In the genomic region with DNA sequence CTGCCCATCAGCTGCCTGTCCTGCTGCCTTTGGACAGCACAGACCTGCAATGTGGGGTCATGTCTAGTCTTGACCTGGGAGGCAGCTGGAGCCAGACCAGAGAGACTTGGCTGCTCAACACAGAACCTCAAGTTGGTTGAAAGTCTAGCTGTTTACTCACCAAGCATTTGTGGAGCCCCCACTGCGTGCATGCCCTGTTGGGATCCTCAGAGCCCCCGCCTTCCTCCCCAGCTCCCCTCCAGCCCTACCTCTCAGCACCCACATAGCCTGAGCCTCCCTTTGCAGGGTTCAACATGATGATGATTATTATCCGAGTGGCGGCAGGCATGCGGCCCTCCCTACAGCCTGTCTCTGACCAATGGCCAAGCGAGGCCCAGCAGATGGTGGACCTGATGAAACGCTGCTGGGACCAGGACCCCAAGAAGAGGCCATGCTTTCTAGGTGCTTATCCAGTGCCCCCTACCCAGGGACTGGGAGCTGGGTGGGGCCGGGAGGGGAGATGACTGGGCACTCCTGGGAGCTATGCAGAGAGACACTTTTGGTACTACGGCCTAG, we compare ENCODE assay signal across 22 cellular contexts. TPM values are rescaled to one million over a fixed set of nuclear protein-coding genes. Genes with fewer than 3 reads are reported as not detected.
DNase-seq lines count a peak whose midpoint lies in the region; ATAC-seq and TF ChIP-seq lines count a peak whose summit lies in the region.
"Had no signal": no experiment of that assay in that cellular context is flagged by ENCODE, and none has a peak within 500 bp of the region (broad histone marks: within the 10 kb centered on the region; RNA-seq: fewer than 3 reads in every experiment).

No MANE protein-coding gene starts in this region.

- peak overlapping the region in 1 of 2 donors; percentile 54 for H3K27ac Mint-ChIP-seq in stimulated activated naive CD8-positive, alpha-beta T cell treated with anti-CD3 and anti-CD28 coated beads, Interleukin-15, amount 100 ng/mL, for 72 hours
- H3K27ac Mint-ChIP-seq: CD14-positive monocyte; CD4-positive, alpha-beta T cell; CD8-positive, alpha-beta memory T cell had no signal

- no peak for DNase-seq in stimulated activated naive CD8-positive, alpha-beta T cell treated with anti-CD3 and anti-CD28 coated beads, Interleukin-15, amount 100 ng/mL, for 72 hours
- DNase-seq in stimulated activated naive CD8-positive, alpha-beta T cell treated with anti-CD3 and anti-CD28 coated beads, Interleukin-15, Interleukin-2, amounts not matched to agents 100 U/mL and 50 U/mL, for 24 hours: no peak
- DNase-seq in neuronal stem cell (ENCODE audit: low spot score) (no peak), spleen (peak; percentile 58), globus pallidus (ENCODE audit: low spot score) (no peak), ACHN (no peak)
- DNase-seq in stimulated activated CD4-positive, alpha-beta T cell treated with anti-CD3 and anti-CD28 coated beads, Interleukin-15, amount 100 ng/mL, for 24 hours: no peak
- DNase-seq: 8988T; CD4-positive, alpha-beta T cell; CD8-positive, alpha-beta memory T cell; DMS 273 treated with DMSO at 0.1 percent for 48 hours; DMS79; EL; GDM1; GM23248; H7; HCEC 1CT had no signal

- H3K9me3 ChIP-seq in neuronal stem cell (replicated peaks in 1 of 2; ENCODE audit: control insufficient read depth in 2 of 2, insufficient read depth in 1 of 2, low read depth in 1 of 2, low read length in 2 of 2) (no peaks in the 10 kb centered on the region), spleen (no peaks in the 10 kb centered on the region)
- H3K9me3 ChIP-seq: A549 had no signal

- in situ Hi-C loops in ACHN (cut with HindIII; ENCODE audit: low pct_ligation_motif_present, low pct_unique_long_range_greater_than_20kb, low sequenced_read_pairs): no loop called here

- TF ChIP-seq POLR2A in spleen (IDR thresholded peaks at IDR 0.05): no peak

- H2BK12ac ChIP-seq in neuronal stem cell (ENCODE audit: low read length): no peak overlapping the region

- peak overlapping the region; percentile 39 for H3K23ac ChIP-seq in neuronal stem cell (ENCODE audit: low read depth, low read length, poor library complexity)

- H3K14ac ChIP-seq in neuronal stem cell (ENCODE audit: low read length): no peak overlapping the region

- H2BK120ac ChIP-seq in neuronal stem cell (ENCODE audit: low read depth, low read length): no peak overlapping the region

- no peak overlapping the region for H2BK15ac ChIP-seq in neuronal stem cell (ENCODE audit: low read length)

- H3K4me3 ChIP-seq in neuronal stem cell (ENCODE audit: low read length in 2 of 2) (no peak overlapping the region), spleen (no peak overlapping the region)
- H3K4me3 ChIP-seq: A549, GM12878, GM23248 had no signal

- no peak overlapping the region for H3K4me2 ChIP-seq in neuronal stem cell (ENCODE audit: insufficient read depth, low read length, poor library complexity, severe bottlenecking)
- H3K4me2 ChIP-seq: A549 had no signal

- peak; percentile 11 for ATAC-seq in stimulated activated naive CD8-positive, alpha-beta T cell treated with anti-CD3 and anti-CD28 coated beads, Interleukin-15, amount 100 ng/mL, for 72 hours
- no peak for ATAC-seq in stimulated activated naive CD8-positive, alpha-beta T cell treated with anti-CD3 and anti-CD28 coated beads, Interleukin-15, Interleukin-2, amounts not matched to agents 100 U/mL and 50 U/mL, for 24 hours
- ATAC-seq: A549, GM12878 had no signal

- H3K27me3 ChIP-seq in neuronal stem cell (ENCODE audit: control insufficient read depth in 3 of 3, insufficient read depth in 3 of 3, low read depth in 1 of 3, low read length in 3 of 3): peaks cover 0 to 29% (median 0%) of the 10 kb centered on the region in 3 experiments
- H3K27me3 ChIP-seq in spleen (replicated peaks in 1 of 7): peaks cover 0 to 6% (median 0%) of the 10 kb centered on the region in 7 donors

- no peak overlapping the region for H2AFZ ChIP-seq in neuronal stem cell (ENCODE audit: low read length)
- H2AFZ ChIP-seq: GM23248 had no signal

- H4K91ac ChIP-seq in neuronal stem cell (ENCODE audit: low read depth, low read length, poor library complexity): no peak overlapping the region

- no peak overlapping the region for H3K9ac ChIP-seq in neuronal stem cell (ENCODE audit: low read depth, low read length, poor library complexity)
- H3K9ac ChIP-seq: GM23248 had no signal

- H3K27me3 Mint-ChIP-seq in stimulated activated naive CD8-positive, alpha-beta T cell treated with anti-CD3 and anti-CD28 coated beads, Interleukin-15, amount 100 ng/mL, for 72 hours: no peaks in the 10 kb centered on the region
- H3K27me3 Mint-ChIP-seq: CD4-positive, alpha-beta T cell; CD8-positive, alpha-beta memory T cell had no signal

- no peak overlapping the region for H3K18ac ChIP-seq in neuronal stem cell (ENCODE audit: low read length)

- no peaks in the 10 kb centered on the region for H3K9me3 Mint-ChIP-seq in stimulated activated naive CD8-positive, alpha-beta T cell treated with anti-CD3 and anti-CD28 coated beads, Interleukin-15, amount 100 ng/mL, for 72 hours
- H3K9me3 Mint-ChIP-seq: CD14-positive monocyte; CD4-positive, alpha-beta T cell; CD8-positive, alpha-beta memory T cell had no signal

- no CpG with 5 or more reads among the region's 9 CpGs for WGBS in neuronal stem cell (ENCODE audit: extremely low coverage in 2 of 2, insufficient read length in 2 of 2, insufficient replicate concordance in 1 of 2), 2 donors
- 91 to 97% (median 92%) methylated on average over 8 to 9 of the region's 9 CpGs for WGBS in spleen, 5 donors

- H2BK5ac ChIP-seq in neuronal stem cell (ENCODE audit: low read length): no peak overlapping the region

- no peak overlapping the region for H4K8ac ChIP-seq in neuronal stem cell (ENCODE audit: low read depth, low read length)

- intact Hi-C loops in spleen (cut with DNase I; ENCODE audit: low total_unique reads): no loop called here

- H3K27ac ChIP-seq in neuronal stem cell (replicated peaks; ENCODE audit: low read length): no peak overlapping the region
- no peak overlapping the region for H3K27ac ChIP-seq in spleen
- H3K27ac ChIP-seq: A549, GM23248 had no signal

- no peak overlapping the region for H3K4me3 Mint-ChIP-seq in stimulated activated naive CD8-positive, alpha-beta T cell treated with anti-CD3 and anti-CD28 coated beads, Interleukin-15, amount 100 ng/mL, for 72 hours
- H3K4me3 Mint-ChIP-seq: CD14-positive monocyte; CD4-positive, alpha-beta T cell; CD8-positive, alpha-beta memory T cell had no signal

- no peaks in the 10 kb centered on the region for H3K79me1 ChIP-seq in neuronal stem cell (ENCODE audit: low read depth, low read length)

- H3K36me3 ChIP-seq in neuronal stem cell (replicated peaks in 1 of 2; ENCODE audit: control insufficient read depth in 2 of 2, insufficient read depth in 2 of 2, low read length in 2 of 2) (no peaks in the 10 kb centered on the region), spleen (no peaks in the 10 kb centered on the region)

- H3K4ac ChIP-seq in neuronal stem cell (ENCODE audit: low read length): no peak overlapping the region

- no peaks in the 10 kb centered on the region for H3K4me1 ChIP-seq in neuronal stem cell (ENCODE audit: control insufficient read depth in 2 of 2, insufficient read depth in 1 of 2, low read depth in 1 of 2, low read length in 2 of 2)
- H3K4me1 ChIP-seq in spleen: peaks cover 0 to 13% (median 0%) of the 10 kb centered on the region in 6 donors
- H3K4me1 ChIP-seq: A549 had no signal

- no peaks in the 10 kb centered on the region for H3K4me1 Mint-ChIP-seq in stimulated activated naive CD8-positive, alpha-beta T cell treated with anti-CD3 and anti-CD28 coated beads, Interleukin-15, amount 100 ng/mL, for 72 hours
- H3K4me1 Mint-ChIP-seq: CD14-positive monocyte; CD8-positive, alpha-beta memory T cell had no signal

- H2AK5ac ChIP-seq in neuronal stem cell (ENCODE audit: low read depth, low read length): peak overlapping the region; percentile 28

- no peak for TF ChIP-seq CTCF in spleen (IDR thresholded peaks at IDR 0.05 in 8 of 11, conservative IDR thresholded peaks at IDR 0.05 in 3 of 11)

RNA-seq across cellular contexts. Expression of gene ANKK1, which starts 8.3 kb away (rescaled TPM):
- 0.13 TPM for polyA plus RNA-seq in neuronal stem cell (2013, experiment 1 of 2)
- polyA plus RNA-seq in neuronal stem cell (2013, experiment 2 of 2): 0.08 TPM
- total RNA-seq in spleen: 1 to 10 TPM in 2 of 7 donors, under 1 TPM in 5; 0.26 to 1.7 (median 0.55) TPM
- 1 to 10 TPM in 2 of 3 donors, under 1 TPM in 1; 0.62 to 2.0 (median 1.1) TPM for polyA plus RNA-seq in spleen
- total RNA-seq: GM12878, GM23248, H1, H7 had no signal
- polyA plus RNA-seq: BJ, GM12878, GM23248 had no signal
